ENCODE assay signal across 1 cellular context in genomic region chr20:49765413-49765736, GRCh38.
TF ChIP-seq lines count a peak whose summit lies in the region.

No MANE protein-coding gene starts in this region.

TF ChIP-seq in GM23338, 12 proteins besides CTCF, POLR2A, EP300 and RAD21:
- no peak for TF ChIP-seq REST (IDR thresholded peaks at IDR 0.05; ENCODE audit: unreplicated experiment)
- no peak for TF ChIP-seq CREB1 (CRISPR knock-in tag; IDR thresholded peaks at IDR 0.05; ENCODE audit: low read depth)
- TF ChIP-seq ZNF462 (CRISPR knock-in tag; IDR thresholded peaks at IDR 0.05): no peak
- TF ChIP-seq ETS1 (IDR thresholded peaks at IDR 0.05): no peak
- no peak for TF ChIP-seq JUNB (IDR thresholded peaks at IDR 0.05; ENCODE audit: unreplicated experiment)
- TF ChIP-seq ZNF114 (CRISPR knock-in tag; IDR thresholded peaks at IDR 0.05): no peak
- TF ChIP-seq POLR2AphosphoS5 (IDR thresholded peaks at IDR 0.05; ENCODE audit: low read depth): no peak
- TF ChIP-seq STAT1 (IDR thresholded peaks at IDR 0.05; ENCODE audit: unreplicated experiment): no peak
TF ChIP-seq in GM23338: peak in this region for 0.
